Comparison of ENCODE assay signal across 8 cellular contexts in genomic region chr2:85132834-85133637, GRCh38. TPM values are rescaled to one million over a fixed set of nuclear protein-coding genes. Genes with fewer than 3 reads are reported as not detected.
DNase-seq lines count a peak whose midpoint lies in the region; ATAC-seq and TF ChIP-seq lines count a peak whose summit lies in the region.

A gene with protein sequence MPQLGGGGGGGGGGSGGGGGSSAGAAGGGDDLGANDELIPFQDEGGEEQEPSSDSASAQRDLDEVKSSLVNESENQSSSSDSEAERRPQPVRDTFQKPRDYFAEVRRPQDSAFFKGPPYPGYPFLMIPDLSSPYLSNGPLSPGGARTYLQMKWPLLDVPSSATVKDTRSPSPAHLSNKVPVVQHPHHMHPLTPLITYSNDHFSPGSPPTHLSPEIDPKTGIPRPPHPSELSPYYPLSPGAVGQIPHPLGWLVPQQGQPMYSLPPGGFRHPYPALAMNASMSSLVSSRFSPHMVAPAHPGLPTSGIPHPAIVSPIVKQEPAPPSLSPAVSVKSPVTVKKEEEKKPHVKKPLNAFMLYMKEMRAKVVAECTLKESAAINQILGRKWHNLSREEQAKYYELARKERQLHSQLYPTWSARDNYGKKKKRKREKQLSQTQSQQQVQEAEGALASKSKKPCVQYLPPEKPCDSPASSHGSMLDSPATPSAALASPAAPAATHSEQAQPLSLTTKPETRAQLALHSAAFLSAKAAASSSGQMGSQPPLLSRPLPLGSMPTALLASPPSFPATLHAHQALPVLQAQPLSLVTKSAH (plus strand): TSS chr2:85133392. CDS start chr2:85133685, 293 bp downstream.

- intact Hi-C loops in colonic mucosa (cut with DNase I) = loop anchor here (5.0 kb wide), 1 partner anchor 154 kb away; no protein-coding TSS in a partner anchor

- no peaks in the 10 kb centered on the region for H3K36me3 ChIP-seq in colonic mucosa
- H3K36me3 ChIP-seq in kidney epithelial cell (ENCODE audit: control insufficient read depth, insufficient read depth, low read length) = no peaks in the 10 kb centered on the region

- H3K36me3 Mint-ChIP-seq in IgD-negative memory B cell (no peaks in the 10 kb centered on the region), T-helper 17 cell (ENCODE audit: low read depth) (no peaks in the 10 kb centered on the region)

- no peaks in the 10 kb centered on the region for H3K4me1 ChIP-seq in colonic mucosa

- H3K27ac ChIP-seq in colonic mucosa = no peak within 1 kb of the TSS

- peak within 1 kb of the TSS in 1 of 3 donors; percentile 63 for H3K27ac Mint-ChIP-seq in IgD-negative memory B cell
- no peak within 1 kb of the TSS for H3K27ac Mint-ChIP-seq in T-helper 17 cell

- H3K4me3 Mint-ChIP-seq in IgD-negative memory B cell (peak within 1 kb of the TSS; percentile 80 to 93 (median 84)), T-helper 17 cell (peak within 1 kb of the TSS; percentile 82)

- peaks cover 45% of the 10 kb centered on the region for H3K27me3 Mint-ChIP-seq in IgD-negative memory B cell
- peaks cover 54% of the 10 kb centered on the region for H3K27me3 Mint-ChIP-seq in T-helper 17 cell

- H3K4me1 Mint-ChIP-seq in IgD-negative memory B cell (peaks cover 2 to 13% (median 10%) of the 10 kb centered on the region in 3 donors), T-helper 17 cell (peaks cover 2% of the 10 kb centered on the region)

- ATAC-seq in T-helper 17 cell = peak; percentile 60

- H3K9ac ChIP-seq in colonic mucosa (ENCODE audit: low read depth in 2 of 2, low read length in 2 of 2) = peak within 1 kb of the TSS in 1 of 2 donors; percentile 76

- H3K4me3 ChIP-seq in colonic mucosa = peak within 1 kb of the TSS; percentile 46
- H3K4me3 ChIP-seq in kidney epithelial cell (ENCODE audit: low read depth, low read length) = peak within 1 kb of the TSS; percentile 81

- H3K27me3 ChIP-seq in colonic mucosa (peaks cover 22% of the 10 kb centered on the region), kidney epithelial cell (ENCODE audit: control insufficient read depth, insufficient read depth, low read length) (peaks cover 9% of the 10 kb centered on the region)

- no peaks in the 10 kb centered on the region for H3K9me3 ChIP-seq in T-helper 17 cell (ENCODE audit: control insufficient read depth, low read length, poor library complexity, severe bottlenecking)
- H3K9me3 ChIP-seq in colonic mucosa = no peaks in the 10 kb centered on the region

- peak; percentile 19 for DNase-seq in DMS153 treated with DMSO at 0.1 percent for 48 hours (lab: John Stamatoyannopoulos, UW; ENCODE audit: unreplicated experiment)
- no peak for DNase-seq in DMS153 (lab: John Stamatoyannopoulos, UW)
- DNase-seq in T-helper 17 cell = peak in 1 of 3 donors; percentile 9
- peak; percentile 65 for DNase-seq in colonic mucosa
- no peak for DNase-seq in kidney epithelial cell (ENCODE audit: low read depth)
- peak; percentile 18 for DNase-seq in stimulated activated CD4-positive, alpha-beta T cell treated with anti-CD3 and anti-CD28 coated beads, Interleukin-12 subunit alpha, Interleukin-12 subunit beta, amount 100 ng/mL, for 4 hours
- DNase-seq in cerebellar nuclear complex (lab: John Stamatoyannopoulos, UW) = no peak

- H3K9me3 Mint-ChIP-seq in IgD-negative memory B cell = no peaks in the 10 kb centered on the region

- TF ChIP-seq CTCF in colonic mucosa (IDR thresholded peaks at IDR 0.05) (peak; percentile 47), kidney epithelial cell (IDR thresholded peaks at IDR 0.05; ENCODE audit: insufficient read depth, low read length, poor library complexity, severe bottlenecking) (peak; percentile 93)

RNA-seq across cellular contexts. Expression of the gene that starts here (rescaled TPM):
- polyA plus RNA-seq in IgD-negative memory B cell = 1.0 TPM
- total RNA-seq in T-helper 17 cell (under 1 TPM in 1 of 2 donors, not detected in 1; 0.12 TPM), colonic mucosa (1 to 10 TPM in 1 of 2 donors, under 1 TPM in 1; 0.99 to 3.2 TPM), kidney epithelial cell (2.6 and 4.3 TPM in 2 replicates)

Comparison
In these comparisons a context has a peak if more than half of its experiments do, and no peak if none do; other contexts are left out.
1. DNase-seq: peak in DMS153 treated with DMSO at 0.1 percent for 48 hours (single experiment), colonic mucosa (single experiment) and stimulated activated CD4-positive, alpha-beta T cell treated with anti-CD3 and anti-CD28 coated beads, Interleukin-12 subunit alpha, Interleukin-12 subunit beta, amount 100 ng/mL, for 4 hours (single experiment); none in DMS153 (single experiment), kidney epithelial cell (single experiment) and cerebellar nuclear complex (0 of 2).
2. Peak in ATAC-seq in T-helper 17 cell; RNA of the gene not detected or under 1 TPM.